26 cellular contexts compared by ENCODE assay signal in the genomic region with DNA sequence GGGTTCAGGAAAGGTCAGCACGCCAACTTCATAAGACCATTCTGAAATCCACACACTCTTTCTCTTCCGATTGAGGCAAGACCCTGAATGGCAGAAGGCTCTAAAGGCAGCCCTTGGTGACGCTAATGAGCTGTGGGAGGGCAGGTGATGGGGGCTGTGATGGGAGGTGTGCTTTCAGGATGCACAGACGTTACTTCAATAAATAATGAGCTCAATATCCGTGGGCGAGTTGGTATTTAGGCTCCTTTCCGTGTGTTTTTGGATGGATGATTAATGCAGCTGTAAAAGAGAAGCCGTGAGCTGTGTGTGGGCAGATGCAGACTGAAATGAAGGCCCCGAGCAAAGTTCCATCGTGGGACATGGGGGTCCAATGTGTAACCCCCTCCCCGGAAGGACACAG.
"Had no signal": no experiment of that assay in that cellular context is flagged by ENCODE, and none has a peak within 500 bp of the region (broad histone marks: within the 10 kb centered on the region; RNA-seq: fewer than 3 reads in every experiment).

No MANE protein-coding gene starts in this region.

- H3K27me3 ChIP-seq: hepatocyte, left lung, right atrium auricular region, right lobe of liver, testis, thyroid gland, transverse colon, upper lobe of left lung, vagina had no signal

- H3K9me3 ChIP-seq: left lung, neutrophil, psoas muscle, right atrium auricular region, right lobe of liver, stomach, testis, thyroid gland, transverse colon, upper lobe of left lung, vagina had no signal

- H3K4me1 Mint-ChIP-seq: mesothelial cell of epicardium; naive B cell; natural killer cell; stimulated activated naive B cell treated with anti-CD40 and anti-IgM and Interleukin-4, amounts not matched to agents 10 μg/mL and 1 μg/mL and 100 μg/mL, for 72 hours had no signal

- H3K4me3 Mint-ChIP-seq: mesothelial cell of epicardium; naive B cell; natural killer cell; stimulated activated naive B cell treated with anti-CD40 and anti-IgM and Interleukin-4, amounts not matched to agents 10 μg/mL and 1 μg/mL and 100 μg/mL, for 72 hours had no signal

- H3K79me2 ChIP-seq: hepatocyte had no signal

- H3K4me1 ChIP-seq: left lung, psoas muscle, right lobe of liver, stomach, testis, vagina had no signal

- DNase-seq: islet precursor cell; left lung; mesendoderm; naive B cell; natural killer cell; occipital lobe; psoas muscle; right lobe of liver; stimulated activated CD4-positive, alpha-beta T cell treated with anti-CD3 and anti-CD28 coated beads, Interleukin-12 subunit alpha, Interleukin-12 subunit beta, amount 100 ng/mL, for 4 hours; stimulated activated CD4-positive, alpha-beta T cell treated with anti-CD3 and anti-CD28 coated beads, Interleukin-15, amount 100 ng/mL, for 24 hours; stimulated activated CD4-positive, alpha-beta T cell treated with anti-CD3 and anti-CD28 coated beads, Interleukin-2, amount 100 ng/mL, for 24 hours; stimulated activated CD4-positive, alpha-beta T cell treated with anti-CD3 and anti-CD28 coated beads, Interleukin-4, amount 100 ng/mL, for 1 hour; stimulated activated naive B cell treated with anti-CD40 and anti-IgM and Interleukin-4, amounts not matched to agents 10 μg/mL and 1 μg/mL and 100 μg/mL, for 72 hours; stimulated activated naive CD8-positive, alpha-beta T cell treated with anti-CD3 and anti-CD28 coated beads, Interleukin-15, Interleukin-2, amounts not matched to agents 100 U/mL and 50 U/mL, for 24 hours; stomach; testis; thyroid gland; transverse colon; upper lobe of left lung had no signal

- ATAC-seq: left lung; natural killer cell; psoas muscle; right lobe of liver; stimulated activated naive B cell treated with anti-CD40 and anti-IgM and Interleukin-4, amounts not matched to agents 10 μg/mL and 1 μg/mL and 100 μg/mL, for 72 hours; stimulated activated naive CD8-positive, alpha-beta T cell treated with anti-CD3 and anti-CD28 coated beads, Interleukin-15, Interleukin-2, amounts not matched to agents 100 U/mL and 50 U/mL, for 24 hours had no signal

- H3K27ac ChIP-seq: hepatocyte, left lung, neutrophil, parathyroid adenoma, psoas muscle, right atrium auricular region, right lobe of liver, stomach, testis, thyroid gland, transverse colon, upper lobe of left lung, vagina had no signal

- H3K4me3 ChIP-seq: hepatocyte, left lung, lung, psoas muscle, right atrium auricular region, right lobe of liver, stomach, testis, thyroid gland, transverse colon, upper lobe of left lung, vagina had no signal

- H3K4me2 ChIP-seq: hepatocyte had no signal

- H2AFZ ChIP-seq: hepatocyte, parathyroid adenoma had no signal

- H3K36me3 ChIP-seq: left lung, neutrophil, right atrium auricular region, right lobe of liver, stomach, thyroid gland, transverse colon, upper lobe of left lung, vagina had no signal

- H3K9me3 Mint-ChIP-seq: mesothelial cell of epicardium; natural killer cell; stimulated activated naive B cell treated with anti-CD40 and anti-IgM and Interleukin-4, amounts not matched to agents 10 μg/mL and 1 μg/mL and 100 μg/mL, for 72 hours had no signal

- H3K9ac ChIP-seq: parathyroid adenoma had no signal

- H3K36me3 Mint-ChIP-seq: mesothelial cell of epicardium; naive B cell; natural killer cell; stimulated activated naive B cell treated with anti-CD40 and anti-IgM and Interleukin-4, amounts not matched to agents 10 μg/mL and 1 μg/mL and 100 μg/mL, for 72 hours had no signal

- H3K27ac Mint-ChIP-seq: mesothelial cell of epicardium; naive B cell; natural killer cell; stimulated activated naive B cell treated with anti-CD40 and anti-IgM and Interleukin-4, amounts not matched to agents 10 μg/mL and 1 μg/mL and 100 μg/mL, for 72 hours had no signal
